In the genomic region with DNA sequence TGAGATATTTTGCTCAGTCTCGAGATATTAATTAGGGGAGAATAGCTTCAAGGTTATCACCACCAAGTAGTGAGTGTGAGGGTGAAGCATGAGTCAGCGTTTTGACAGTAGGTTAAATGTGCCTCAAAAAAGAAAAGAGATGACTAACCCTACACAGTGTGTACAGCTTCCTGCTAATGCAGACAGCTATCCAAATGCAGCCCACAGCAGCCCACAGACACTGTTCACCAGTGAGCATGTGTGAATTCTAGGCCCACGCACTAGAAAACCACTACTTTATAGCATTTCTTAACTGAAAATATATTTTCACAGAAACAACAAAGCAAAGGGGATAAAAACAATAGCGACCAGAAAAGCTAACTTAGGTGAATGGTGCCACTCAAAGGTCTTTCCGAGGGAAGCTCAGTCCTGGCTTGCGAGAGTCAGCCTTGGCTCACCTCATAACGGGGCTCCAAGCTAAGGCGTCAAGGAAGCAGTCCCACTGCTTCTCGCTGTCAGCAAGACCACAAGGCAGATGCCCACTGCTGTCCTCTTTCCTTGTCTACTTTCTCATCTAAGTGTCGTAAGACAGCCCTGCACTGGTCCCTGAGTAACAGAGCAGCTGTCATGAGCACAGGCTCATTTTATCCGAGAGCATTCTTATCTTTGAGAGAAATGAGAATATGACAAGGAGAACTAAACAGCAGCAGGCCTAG, we compare ENCODE assay signal across 9 cellular contexts. TPM values are rescaled to one million over a fixed set of nuclear protein-coding genes. Genes with fewer than 3 reads are reported as not detected.
DNase-seq lines count a peak whose midpoint lies in the region; ATAC-seq and TF ChIP-seq lines count a peak whose summit lies in the region.
"Had no signal": no experiment of that assay in that cellular context is flagged by ENCODE, and none has a peak within 500 bp of the region (broad histone marks: within the 10 kb centered on the region; RNA-seq: fewer than 3 reads in every experiment).

No MANE protein-coding gene starts in this region.

- H3K4me3 Mint-ChIP-seq in MCF 10A (ENCODE audit: unreplicated experiment), result no peak overlapping the region
- no peak overlapping the region for H3K4me3 Mint-ChIP-seq in stimulated activated naive CD8-positive, alpha-beta T cell treated with anti-CD3 and anti-CD28 coated beads, Interleukin-15, Interleukin-2, amounts not matched to agents 100 ng/mL and 50 ng/mL, for 24 hours
- no peak overlapping the region for H3K4me3 Mint-ChIP-seq in stimulated activated naive B cell treated with anti-CD40 and anti-IgM and Interleukin-4, amounts not matched to agents 10 μg/mL and 1 μg/mL and 100 μg/mL, for 72 hours

- H3K27ac Mint-ChIP-seq in MCF 10A (ENCODE audit: low read depth, unreplicated experiment), result no peak overlapping the region
- peak overlapping the region; percentile 53 for H3K27ac Mint-ChIP-seq in stimulated activated naive CD8-positive, alpha-beta T cell treated with anti-CD3 and anti-CD28 coated beads, Interleukin-15, Interleukin-2, amounts not matched to agents 100 ng/mL and 50 ng/mL, for 24 hours
- H3K27ac Mint-ChIP-seq in stimulated activated naive B cell treated with anti-CD40 and anti-IgM and Interleukin-4, amounts not matched to agents 10 μg/mL and 1 μg/mL and 100 μg/mL, for 72 hours, result no peak overlapping the region

- DNase-seq in MCF 10A (ENCODE audit: unreplicated experiment) (peak; percentile 21), breast epithelium (ENCODE audit: low spot score in 2 of 2) (no peak), RWPE2 (ENCODE audit: low spot score) (no peak), fibroblast of the aortic adventitia (ENCODE audit: low read depth) (peak; percentile 61), NCI-H774 (lab: John Stamatoyannopoulos, UW) (no peak)
- no peak for DNase-seq in stimulated activated naive B cell treated with anti-CD40 and anti-IgM and Interleukin-4, amounts not matched to agents 10 μg/mL and 1 μg/mL and 100 μg/mL, for 72 hours
- DNase-seq: stimulated activated CD4-positive, alpha-beta T cell treated with anti-CD3 and anti-CD28 coated beads, Interleukin-2, amount 100 ng/mL, for 48 hours had no signal

- H3K4me1 ChIP-seq in breast epithelium (no peaks in the 10 kb centered on the region), RWPE2 (ENCODE audit: insufficient read depth, poor library complexity, severe bottlenecking) (no peaks in the 10 kb centered on the region)

- POLR2A ChIA-PET in MCF 10A (lab: Yijun Ruan, JAX), result interaction anchor here (1.0 kb wide), 1 partner anchor 11 kb away, joined by 3 read pairs; no protein-coding TSS in a partner anchor

- ATAC-seq in RWPE2 (ENCODE audit: low read depth) (peak; percentile 78; the same call in 2 of the 3 replicates), HG03460 (IDR thresholded peaks at IDR 0.05; ENCODE audit: unreplicated experiment) (no peak)
- ATAC-seq in stimulated activated naive B cell treated with anti-CD40 and anti-IgM and Interleukin-4, amounts not matched to agents 10 μg/mL and 1 μg/mL and 100 μg/mL, for 72 hours (replicated peaks), result no peak

- no peak for TF ChIP-seq CTCF in MCF 10A (IDR thresholded peaks at IDR 0.05; ENCODE audit: unreplicated experiment)
- no peak for TF ChIP-seq CTCF in breast epithelium (IDR thresholded peaks at IDR 0.05)
- no peak for TF ChIP-seq CTCF in RWPE2 (IDR thresholded peaks at IDR 0.05; ENCODE audit: poor library complexity, severe bottlenecking)
- no peak for TF ChIP-seq CTCF in fibroblast of the aortic adventitia (IDR thresholded peaks at IDR 0.05; ENCODE audit: insufficient read depth, low read length)

- H3K27me3 ChIP-seq in breast epithelium (no peaks in the 10 kb centered on the region), RWPE2 (ENCODE audit: insufficient read depth, poor library complexity, severe bottlenecking) (no peaks in the 10 kb centered on the region)

- H3K36me3 ChIP-seq in breast epithelium (peaks cover 9% of the 10 kb centered on the region), RWPE2 (ENCODE audit: low read depth) (peaks cover 24% of the 10 kb centered on the region)

- no peaks in the 10 kb centered on the region for H3K9me3 Mint-ChIP-seq in MCF 10A (ENCODE audit: unreplicated experiment)
- H3K9me3 Mint-ChIP-seq in stimulated activated naive CD8-positive, alpha-beta T cell treated with anti-CD3 and anti-CD28 coated beads, Interleukin-15, Interleukin-2, amounts not matched to agents 100 ng/mL and 50 ng/mL, for 24 hours, result peaks cover 4% of the 10 kb centered on the region
- no peaks in the 10 kb centered on the region for H3K9me3 Mint-ChIP-seq in stimulated activated naive B cell treated with anti-CD40 and anti-IgM and Interleukin-4, amounts not matched to agents 10 μg/mL and 1 μg/mL and 100 μg/mL, for 72 hours

- H3K9me3 ChIP-seq in breast epithelium, result no peaks in the 10 kb centered on the region
- no peaks in the 10 kb centered on the region for H3K9me3 ChIP-seq in RWPE2 (ENCODE audit: severe bottlenecking)

- no peak overlapping the region for H3K27ac ChIP-seq in breast epithelium
- H3K27ac ChIP-seq in RWPE2 (ENCODE audit: poor library complexity, severe bottlenecking), result no peak overlapping the region

- no peak for TF ChIP-seq POLR2A in breast epithelium (IDR thresholded peaks at IDR 0.05)

- H3K36me3 Mint-ChIP-seq in MCF 10A (ENCODE audit: insufficient read depth, unreplicated experiment), result peaks cover 29% of the 10 kb centered on the region
- peaks cover 27% of the 10 kb centered on the region for H3K36me3 Mint-ChIP-seq in stimulated activated naive CD8-positive, alpha-beta T cell treated with anti-CD3 and anti-CD28 coated beads, Interleukin-15, Interleukin-2, amounts not matched to agents 100 ng/mL and 50 ng/mL, for 24 hours (ENCODE audit: low read depth)
- peaks cover 0 to 3% of the 10 kb centered on the region in 2 donors for H3K36me3 Mint-ChIP-seq in stimulated activated naive B cell treated with anti-CD40 and anti-IgM and Interleukin-4, amounts not matched to agents 10 μg/mL and 1 μg/mL and 100 μg/mL, for 72 hours

- H3K4me3 ChIP-seq in breast epithelium, result no peak overlapping the region
- no peak overlapping the region for H3K4me3 ChIP-seq in RWPE2 (ENCODE audit: severe bottlenecking)
- H3K4me3 ChIP-seq in fibroblast of the aortic adventitia (ENCODE audit: low read depth, low read length), result no peak overlapping the region

- intact Hi-C loops in MCF 10A (cut with micrococcal nuclease) (no loop called here), breast epithelium (cut with DNase I; ENCODE audit: low total_unique reads) (loop anchor here (1.0 kb wide), 1 partner anchor 8 kb away; no protein-coding TSS in a partner anchor)

- H3K4me1 Mint-ChIP-seq in MCF 10A (ENCODE audit: insufficient read depth, unreplicated experiment), result no peaks in the 10 kb centered on the region
- peaks cover 8% of the 10 kb centered on the region for H3K4me1 Mint-ChIP-seq in stimulated activated naive CD8-positive, alpha-beta T cell treated with anti-CD3 and anti-CD28 coated beads, Interleukin-15, Interleukin-2, amounts not matched to agents 100 ng/mL and 50 ng/mL, for 24 hours (ENCODE audit: low read depth)
- H3K4me1 Mint-ChIP-seq in stimulated activated naive B cell treated with anti-CD40 and anti-IgM and Interleukin-4, amounts not matched to agents 10 μg/mL and 1 μg/mL and 100 μg/mL, for 72 hours, result no peaks in the 10 kb centered on the region

- CTCF ChIA-PET in MCF 10A (lab: Yijun Ruan, JAX), result interaction anchor here (0.6 to 0.8 kb wide), 2 partner anchors 31 to 87 kb away, joined by 3 read pairs; no protein-coding TSS in a partner anchor

- no peaks in the 10 kb centered on the region for H3K27me3 Mint-ChIP-seq in MCF 10A (ENCODE audit: insufficient read depth, unreplicated experiment)
- H3K27me3 Mint-ChIP-seq in stimulated activated naive CD8-positive, alpha-beta T cell treated with anti-CD3 and anti-CD28 coated beads, Interleukin-15, Interleukin-2, amounts not matched to agents 100 ng/mL and 50 ng/mL, for 24 hours, result no peaks in the 10 kb centered on the region
- H3K27me3 Mint-ChIP-seq in stimulated activated naive B cell treated with anti-CD40 and anti-IgM and Interleukin-4, amounts not matched to agents 10 μg/mL and 1 μg/mL and 100 μg/mL, for 72 hours, result no peaks in the 10 kb centered on the region

- BruUV-seq in MCF 10A (replicated peaks; lab: Mats Ljungman, UMichigan), result no TSS peak

RNA-seq across cellular contexts. Expression of gene TXNRD3, which starts 47.6 kb away (rescaled TPM):
- 10.0 and 12.9 TPM in 2 replicates for total RNA-seq in MCF 10A (2022)
- total RNA-seq in breast epithelium, result 10 to 100 TPM; 11.8 to 19.3 (median 16.4) TPM
- 13.2 and 27.9 TPM in 2 replicates for total RNA-seq in fibroblast of the aortic adventitia (ENCODE audit: low replicate concordance)

RNA-seq across cellular contexts. Expression of gene C3orf22, which starts 48.6 kb away (rescaled TPM):
- not detected in 2 replicates for total RNA-seq in MCF 10A (2022)
- total RNA-seq in breast epithelium, result not detected
- total RNA-seq in fibroblast of the aortic adventitia (ENCODE audit: low replicate concordance), result not detected in 2 replicates

Comparison
In these comparisons a context has a peak if more than half of its experiments do, and no peak if none do; other contexts are left out.
1. DNase-seq: peak in MCF 10A (single experiment) and fibroblast of the aortic adventitia (single experiment); none in breast epithelium (0 of 2), RWPE2 (single experiment), NCI-H774 (single experiment) and stimulated activated naive B cell treated with anti-CD40 and anti-IgM and Interleukin-4, amounts not matched to agents 10 μg/mL and 1 μg/mL and 100 μg/mL, for 72 hours (single experiment).